In the genomic region with DNA sequence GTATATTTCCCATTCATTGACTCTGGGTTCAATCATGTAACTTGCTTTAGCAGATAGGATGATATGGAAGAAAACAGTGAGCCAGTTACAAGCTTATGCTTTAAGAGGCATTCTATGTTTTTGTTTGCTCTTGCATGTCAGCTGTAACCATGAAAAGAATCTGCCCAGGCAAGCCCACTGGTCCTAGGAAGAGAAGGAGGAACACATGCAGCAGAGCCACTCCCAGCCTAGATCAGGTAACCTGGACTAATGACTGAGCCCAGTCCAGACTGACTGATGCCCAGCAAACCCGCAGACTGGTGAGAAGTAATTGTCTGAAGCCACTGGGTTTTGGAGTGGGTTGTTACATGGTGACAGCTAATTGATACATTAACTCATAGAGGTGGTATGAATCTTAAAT, we compare ENCODE assay signal across 1 cellular context.
TF ChIP-seq lines count a peak whose summit lies in the region.

No MANE protein-coding gene starts in this region.

TF ChIP-seq in HepG2, 621 proteins besides CTCF, POLR2A, EP300 and RAD21 (continued from another document):
- TF ChIP-seq ZNF407 (CRISPR knock-in tag; IDR thresholded peaks at IDR 0.05; ENCODE audit: not compliant biosample characterization) (no peak), ZEB1 (IDR thresholded peaks at IDR 0.05; ENCODE audit: insufficient replicate concordance, low read depth) (no peak), ZNF83 (CRISPR knock-in tag; IDR thresholded peaks at IDR 0.05; ENCODE audit: borderline replicate concordance) (no peak)
